10 cellular contexts compared by ENCODE assay signal in genomic region chr16:14658063-14658462, GRCh38. TPM values are rescaled to one million over a fixed set of nuclear protein-coding genes. Genes with fewer than 3 reads are reported as not detected.
A peak's percentile ranks its signal among the peaks of the same experiment; 100 is the strongest.
DNase-seq lines count a peak whose midpoint lies in the region; ATAC-seq and TF ChIP-seq lines count a peak whose summit lies in the region.
"Had no signal": no experiment of that assay in that cellular context is flagged by ENCODE, and none has a peak within 500 bp of the region (broad histone marks: within the 10 kb centered on the region; RNA-seq: fewer than 3 reads in every experiment).

No MANE protein-coding gene starts in this region.

- TF ChIP-seq POLR2A in Peyer's patch (IDR thresholded peaks at IDR 0.05): no peak

- DNase-seq in Peyer's patch (no peak), lower lobe of right lung (no peak), HuH-7 (ENCODE audit: low spot score) (no peak), OCI-M2 (lab: John Stamatoyannopoulos, UW; ENCODE audit: unreplicated experiment) (no peak), AG08396 (ENCODE audit: low spot score) (no peak), GOT3 (lab: John Stamatoyannopoulos, UW) (no peak)
- DNase-seq: occipital lobe had no signal

- TF ChIP-seq CTCF in Peyer's patch (IDR thresholded peaks at IDR 0.05): no peak
- TF ChIP-seq CTCF in lower lobe of right lung (IDR thresholded peaks at IDR 0.05): no peak

- H3K4me1 ChIP-seq in Peyer's patch (peaks cover 0 to 20% (median 2%) of the 10 kb centered on the region in 4 donors), lower lobe of right lung (peaks cover 28% of the 10 kb centered on the region)

- ATAC-seq in GM18502 (IDR thresholded peaks at IDR 0.05; ENCODE audit: poor library complexity, unreplicated experiment): peak; percentile 95
- peak; percentile 71 for ATAC-seq in GM21786 (IDR thresholded peaks at IDR 0.05; ENCODE audit: unreplicated experiment)
- ATAC-seq in lower lobe of right lung: no peak

- H3K9me3 ChIP-seq in Peyer's patch: no peaks in the 10 kb centered on the region
- H3K9me3 ChIP-seq in lower lobe of right lung: no peaks in the 10 kb centered on the region

- H3K27me3 ChIP-seq in Peyer's patch (no peaks in the 10 kb centered on the region), lower lobe of right lung (ENCODE audit: low read depth) (no peaks in the 10 kb centered on the region)

- intact Hi-C loops in lower lobe of right lung (cut with DNase I): no loop called here

- peak overlapping the region in 3 of 4 donors; percentile 28 to 84 (median 56) for H3K27ac ChIP-seq in Peyer's patch
- H3K27ac ChIP-seq in lower lobe of right lung: peak overlapping the region; percentile 85

- peaks cover 0 to 65% (median 0%) of the 10 kb centered on the region in 3 donors for H3K36me3 ChIP-seq in Peyer's patch
- H3K36me3 ChIP-seq in lower lobe of right lung: peaks cover 98% of the 10 kb centered on the region

- H3K4me3 ChIP-seq in Peyer's patch: no peak overlapping the region
- H3K4me3 ChIP-seq in lower lobe of right lung: no peak overlapping the region

RNA-seq across cellular contexts. Expression of gene BFAR, which starts 25.3 kb away (rescaled TPM):
- total RNA-seq in Peyer's patch: 10 to 100 TPM; 58.6 to 77.2 (median 65.6) TPM
- total RNA-seq in lower lobe of right lung: 90.2 TPM

RNA-seq across cellular contexts. Expression of gene PARN, which starts 28.0 kb away (rescaled TPM):
- total RNA-seq in Peyer's patch: 10 to 100 TPM; 36.6 to 66.8 (median 53.5) TPM
- 35.7 TPM for total RNA-seq in lower lobe of right lung

RNA-seq across cellular contexts. Expression of gene PLA2G10, which starts 36.0 kb away (rescaled TPM):
- total RNA-seq in Peyer's patch (10 to 100 TPM in 2 of 4 donors, 1 to 10 TPM in 2; 5.8 to 15.7 (median 10.7) TPM), lower lobe of right lung (7.1 TPM)
- total RNA-seq: dermis microvascular lymphatic vessel endothelial cell, occipital lobe had no signal

RNA-seq across cellular contexts. Expression of gene NPIPA3, which starts 45.1 kb away (rescaled TPM):
- total RNA-seq in Peyer's patch (1 to 10 TPM in 1 of 4 donors, not detected in 3; 1.1 TPM), lower lobe of right lung (1.4 TPM)

Comparison
In these comparisons a context has a peak if more than half of its experiments do, and no peak if none do; other contexts are left out.
1. ATAC-seq: peak in GM18502 (single experiment) and GM21786 (single experiment); none in lower lobe of right lung (0 of 2).